Comparison of ENCODE assay signal across 10 cellular contexts in the genomic region with DNA sequence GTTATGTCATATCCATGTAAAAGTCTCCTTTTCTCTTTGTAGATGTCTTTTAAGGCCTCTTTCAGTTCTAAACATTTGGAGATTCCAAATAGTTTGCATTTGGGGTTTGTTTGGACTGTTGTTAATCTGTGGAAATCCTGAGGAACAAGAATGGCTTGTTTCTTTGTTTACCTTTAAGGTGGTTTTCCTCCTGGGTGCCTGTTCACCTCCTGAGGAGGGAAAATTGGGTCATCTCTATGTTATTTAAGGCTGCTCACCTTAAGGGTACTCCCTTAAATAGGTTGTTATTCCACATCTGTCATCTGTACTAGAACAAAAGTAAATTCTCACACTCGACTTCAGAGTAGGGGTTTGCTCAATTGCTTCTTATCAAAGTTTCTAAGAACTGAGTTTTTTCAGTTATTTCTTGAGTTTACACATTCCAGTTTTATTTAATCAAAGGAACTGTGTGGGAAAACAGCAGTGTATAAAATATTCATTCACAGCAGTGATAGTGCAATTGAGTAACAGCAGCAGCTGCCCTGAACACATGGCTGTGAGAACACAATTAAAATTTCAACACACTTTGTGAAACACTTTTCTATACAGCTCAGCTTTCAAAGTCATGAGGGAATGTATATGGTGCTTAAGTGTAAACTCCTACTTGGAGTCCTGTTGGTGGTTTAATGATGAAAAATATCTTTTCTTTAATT.
DNase-seq lines count a peak whose midpoint lies in the region; ATAC-seq and TF ChIP-seq lines count a peak whose summit lies in the region.
"Had no signal": no experiment of that assay in that cellular context is flagged by ENCODE, and none has a peak within 500 bp of the region (broad histone marks: within the 10 kb centered on the region; RNA-seq: fewer than 3 reads in every experiment).

No MANE protein-coding gene starts in this region.

- H2AFZ ChIP-seq in osteoblast (ENCODE audit: low read length), result no peak overlapping the region

- no peak overlapping the region for H3K27ac Mint-ChIP-seq in activated naive CD8-positive, alpha-beta T cell treated with anti-CD3 and anti-CD28 coated beads, Interleukin-2, amount 50 U/mL, for 24 hours
- H3K27ac Mint-ChIP-seq: activated T-helper 2 cell treated with anti-CD3 and anti-CD28 coated beads, Interferon-gamma antibody, Interleukin-2, Interleukin-4, amounts not matched to agents 10 μg/mL and 5 μg/mL and 100 μg/mL, durations not matched to agents 14 hours and 24 hours and 36 hours had no signal

- intact Hi-C loops in right lobe of liver (cut with DNase I), result no loop called here

- H3K4me2 ChIP-seq in BLaER1 treated with 17β-estradiol and CSF1 and Interleukin-3, amounts not matched to agents 10 nM and 100 nM, result peak overlapping the region in 9 of 11 experiments; percentile 11 to 72 (median 57); a peak in 15 of 22 replicates
- peak overlapping the region; percentile 19 for H3K4me2 ChIP-seq in osteoblast (ENCODE audit: insufficient read depth, low read length)

- H3K9me3 ChIP-seq in BLaER1 treated with 17β-estradiol and CSF1 and Interleukin-3, amounts not matched to agents 10 nM and 100 nM (replicated peaks in 1 of 11), result no peaks in the 10 kb centered on the region
- H3K9me3 ChIP-seq in osteoblast (ENCODE audit: low read depth, low read length) (no peaks in the 10 kb centered on the region), BE2C (no peaks in the 10 kb centered on the region), right lobe of liver (no peaks in the 10 kb centered on the region)
- H3K9me3 ChIP-seq: ovary had no signal

- H3K27me3 ChIP-seq in BLaER1 treated with 17β-estradiol and CSF1 and Interleukin-3, amounts not matched to agents 10 nM and 100 nM, result no peaks in the 10 kb centered on the region
- H3K27me3 ChIP-seq in osteoblast (ENCODE audit: insufficient read depth, low read length) (no peaks in the 10 kb centered on the region), BE2C (no peaks in the 10 kb centered on the region), right lobe of liver (no peaks in the 10 kb centered on the region)
- H3K27me3 ChIP-seq: ovary had no signal

- H4K20me1 ChIP-seq in BLaER1 treated with 17β-estradiol and CSF1 and Interleukin-3, amounts not matched to agents 10 nM and 100 nM, result no peaks in the 10 kb centered on the region
- no peaks in the 10 kb centered on the region for H4K20me1 ChIP-seq in osteoblast (ENCODE audit: insufficient read depth, low read length)

- DNase-seq in LoVo (ENCODE audit: low spot score) (peak; percentile 33), epithelial cell of esophagus (ENCODE audit: low read depth) (peak; percentile 92), osteoblast (ENCODE audit: insufficient read length, low spot score, missing footprints) (no peak), BE2C (no peak), right lobe of liver (no peak)
- no peak for DNase-seq in activated naive CD8-positive, alpha-beta T cell treated with anti-CD3 and anti-CD28 coated beads, Interleukin-2, amount 50 U/mL, for 24 hours
- DNase-seq: ovary had no signal

- peak overlapping the region in 7 of 11 experiments; percentile 24 to 56 (median 43); a peak in 9 of 22 replicates for H3K27ac ChIP-seq in BLaER1 treated with 17β-estradiol and CSF1 and Interleukin-3, amounts not matched to agents 10 nM and 100 nM
- H3K27ac ChIP-seq in osteoblast (ENCODE audit: low read depth, low read length), result peak overlapping the region; percentile 99
- no peak overlapping the region for H3K27ac ChIP-seq in right lobe of liver
- H3K27ac ChIP-seq: ovary had no signal

- H3K9me3 Mint-ChIP-seq in activated naive CD8-positive, alpha-beta T cell treated with anti-CD3 and anti-CD28 coated beads, Interleukin-2, amount 50 U/mL, for 24 hours, result no peaks in the 10 kb centered on the region
- H3K9me3 Mint-ChIP-seq: activated T-helper 2 cell treated with anti-CD3 and anti-CD28 coated beads, Interferon-gamma antibody, Interleukin-2, Interleukin-4, amounts not matched to agents 10 μg/mL and 5 μg/mL and 100 μg/mL, durations not matched to agents 14 hours and 24 hours and 36 hours had no signal

- no peak overlapping the region for H3K4me3 Mint-ChIP-seq in activated naive CD8-positive, alpha-beta T cell treated with anti-CD3 and anti-CD28 coated beads, Interleukin-2, amount 50 U/mL, for 24 hours

- WGBS in right lobe of liver (ENCODE audit: insufficient coverage, low coverage, low lambda C conversion rate, missing lambda C conversion rate), result 44% methylated on average over 1 of the region's 1 CpG

- no peak overlapping the region for H3K9ac ChIP-seq in BLaER1 treated with 17β-estradiol and CSF1 and Interleukin-3, amounts not matched to agents 10 nM and 100 nM

- H3K36me3 Mint-ChIP-seq in activated naive CD8-positive, alpha-beta T cell treated with anti-CD3 and anti-CD28 coated beads, Interleukin-2, amount 50 U/mL, for 24 hours (ENCODE audit: low read depth), result no peaks in the 10 kb centered on the region

- no peaks in the 10 kb centered on the region for H3K79me2 ChIP-seq in osteoblast (ENCODE audit: insufficient read depth, low read length)

- TF ChIP-seq POLR2A in right lobe of liver (IDR thresholded peaks at IDR 0.05), result no peak

- peaks cover 5 to 32% (median 17%) of the 10 kb centered on the region in 10 experiments; a peak in 17 of 20 replicates for H3K4me1 ChIP-seq in BLaER1 treated with 17β-estradiol and CSF1 and Interleukin-3, amounts not matched to agents 10 nM and 100 nM
- peaks cover 69% of the 10 kb centered on the region for H3K4me1 ChIP-seq in osteoblast (ENCODE audit: insufficient read depth, low read length)
- no peaks in the 10 kb centered on the region for H3K4me1 ChIP-seq in BE2C
- peaks cover 0 to 3% (median 0%) of the 10 kb centered on the region in 4 donors for H3K4me1 ChIP-seq in right lobe of liver

- ATAC-seq in right lobe of liver, result no peak
- ATAC-seq in activated naive CD8-positive, alpha-beta T cell treated with anti-CD3 and anti-CD28 coated beads, Interleukin-2, amount 50 U/mL, for 24 hours, result no peak
- ATAC-seq in GM21737 (IDR thresholded peaks at IDR 0.05; ENCODE audit: unreplicated experiment), result no peak

- TF ChIP-seq CTCF in epithelial cell of esophagus (IDR thresholded peaks at IDR 0.05; ENCODE audit: insufficient read depth, low read depth, low read length, missing control alignments), result no peak
- TF ChIP-seq CTCF in osteoblast (IDR thresholded peaks at IDR 0.05; ENCODE audit: extremely low read depth, low read depth, low read length), result no peak
- no peak for TF ChIP-seq CTCF in BE2C (IDR thresholded peaks at IDR 0.05; ENCODE audit: low read depth, low read length)
- TF ChIP-seq CTCF in right lobe of liver (IDR thresholded peaks at IDR 0.05), result no peak

- H3K27me3 Mint-ChIP-seq in activated naive CD8-positive, alpha-beta T cell treated with anti-CD3 and anti-CD28 coated beads, Interleukin-2, amount 50 U/mL, for 24 hours, result no peaks in the 10 kb centered on the region

- H3K36me3 ChIP-seq in BLaER1 treated with 17β-estradiol and CSF1 and Interleukin-3, amounts not matched to agents 10 nM and 100 nM, result no peaks in the 10 kb centered on the region
- H3K36me3 ChIP-seq in osteoblast (ENCODE audit: insufficient read depth, low read length), result no peaks in the 10 kb centered on the region
- no peaks in the 10 kb centered on the region for H3K36me3 ChIP-seq in BE2C
- H3K36me3 ChIP-seq in right lobe of liver, result no peaks in the 10 kb centered on the region
- H3K36me3 ChIP-seq: ovary had no signal

- no peak overlapping the region for H3K4me3 ChIP-seq in BLaER1 treated with 17β-estradiol and CSF1 and Interleukin-3, amounts not matched to agents 10 nM and 100 nM
- H3K4me3 ChIP-seq in epithelial cell of esophagus (ENCODE audit: low read length) (peak overlapping the region; percentile 1), osteoblast (ENCODE audit: insufficient read depth, low read length) (no peak overlapping the region), BE2C (ENCODE audit: low read depth, low read length) (no peak overlapping the region), right lobe of liver (no peak overlapping the region)
- H3K4me3 ChIP-seq: ovary had no signal

- H3K4me1 Mint-ChIP-seq in activated naive CD8-positive, alpha-beta T cell treated with anti-CD3 and anti-CD28 coated beads, Interleukin-2, amount 50 U/mL, for 24 hours, result peaks cover 8% of the 10 kb centered on the region

Comparison
In these comparisons a context has a peak if more than half of its experiments do, and no peak if none do; other contexts are left out.
1. H3K27ac ChIP-seq: peak in BLaER1 treated with 17β-estradiol and CSF1 and Interleukin-3, amounts not matched to agents 10 nM and 100 nM (7 of 11) and osteoblast (single experiment); none in right lobe of liver (0 of 3).
2. DNase-seq: peak in LoVo (single experiment) and epithelial cell of esophagus (single experiment); none in osteoblast (single experiment), BE2C (single experiment), right lobe of liver (0 of 3) and activated naive CD8-positive, alpha-beta T cell treated with anti-CD3 and anti-CD28 coated beads, Interleukin-2, amount 50 U/mL, for 24 hours (single experiment).